1 cellular context compared by ENCODE assay signal in the genomic region with DNA sequence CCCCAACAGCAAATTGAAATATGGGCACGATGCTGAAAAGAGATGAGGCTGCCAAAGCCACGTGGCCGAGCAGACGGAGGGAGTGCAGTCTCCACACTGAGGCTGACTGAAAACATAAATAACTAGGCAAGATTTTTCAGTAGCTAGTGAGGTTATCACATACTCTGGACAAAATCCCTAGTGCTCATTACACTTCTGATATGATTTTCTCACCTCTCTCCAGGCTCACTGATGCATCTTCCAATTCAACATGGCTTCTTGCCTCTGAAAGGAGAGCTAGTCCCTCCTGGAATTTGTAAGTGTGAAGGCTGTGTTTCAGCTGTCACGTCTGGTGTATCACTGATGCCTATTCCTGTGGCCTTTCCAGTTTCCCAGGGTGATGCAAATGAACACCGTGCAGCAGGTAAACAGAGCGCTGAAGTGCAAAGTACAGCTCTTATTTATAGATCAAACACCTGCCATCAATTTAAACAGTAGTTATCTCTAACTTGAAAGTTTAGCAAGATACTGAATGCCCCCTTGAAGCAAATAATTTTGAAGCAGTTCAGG.
TF ChIP-seq lines count a peak whose summit lies in the region.

No MANE protein-coding gene starts in this region.

TF ChIP-seq in HepG2, 621 proteins besides CTCF, POLR2A, EP300 and RAD21 (continued from another document and continues in another):
- TF ChIP-seq, protein P1, sequence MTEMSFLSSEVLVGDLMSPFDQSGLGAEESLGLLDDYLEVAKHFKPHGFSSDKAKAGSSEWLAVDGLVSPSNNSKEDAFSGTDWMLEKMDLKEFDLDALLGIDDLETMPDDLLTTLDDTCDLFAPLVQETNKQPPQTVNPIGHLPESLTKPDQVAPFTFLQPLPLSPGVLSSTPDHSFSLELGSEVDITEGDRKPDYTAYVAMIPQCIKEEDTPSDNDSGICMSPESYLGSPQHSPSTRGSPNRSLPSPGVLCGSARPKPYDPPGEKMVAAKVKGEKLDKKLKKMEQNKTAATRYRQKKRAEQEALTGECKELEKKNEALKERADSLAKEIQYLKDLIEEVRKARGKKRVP (CRISPR knock-in tag; IDR thresholded peaks at IDR 0.05), result peak in 1 of 2 experiments; percentile 86; a peak in 2 of 4 replicates
- TF ChIP-seq AHR (CRISPR knock-in tag; IDR thresholded peaks at IDR 0.05), result no peak
- no peak for TF ChIP-seq SNAPC2 (CRISPR knock-in tag; IDR thresholded peaks at IDR 0.05)
- TF ChIP-seq, protein P2, sequence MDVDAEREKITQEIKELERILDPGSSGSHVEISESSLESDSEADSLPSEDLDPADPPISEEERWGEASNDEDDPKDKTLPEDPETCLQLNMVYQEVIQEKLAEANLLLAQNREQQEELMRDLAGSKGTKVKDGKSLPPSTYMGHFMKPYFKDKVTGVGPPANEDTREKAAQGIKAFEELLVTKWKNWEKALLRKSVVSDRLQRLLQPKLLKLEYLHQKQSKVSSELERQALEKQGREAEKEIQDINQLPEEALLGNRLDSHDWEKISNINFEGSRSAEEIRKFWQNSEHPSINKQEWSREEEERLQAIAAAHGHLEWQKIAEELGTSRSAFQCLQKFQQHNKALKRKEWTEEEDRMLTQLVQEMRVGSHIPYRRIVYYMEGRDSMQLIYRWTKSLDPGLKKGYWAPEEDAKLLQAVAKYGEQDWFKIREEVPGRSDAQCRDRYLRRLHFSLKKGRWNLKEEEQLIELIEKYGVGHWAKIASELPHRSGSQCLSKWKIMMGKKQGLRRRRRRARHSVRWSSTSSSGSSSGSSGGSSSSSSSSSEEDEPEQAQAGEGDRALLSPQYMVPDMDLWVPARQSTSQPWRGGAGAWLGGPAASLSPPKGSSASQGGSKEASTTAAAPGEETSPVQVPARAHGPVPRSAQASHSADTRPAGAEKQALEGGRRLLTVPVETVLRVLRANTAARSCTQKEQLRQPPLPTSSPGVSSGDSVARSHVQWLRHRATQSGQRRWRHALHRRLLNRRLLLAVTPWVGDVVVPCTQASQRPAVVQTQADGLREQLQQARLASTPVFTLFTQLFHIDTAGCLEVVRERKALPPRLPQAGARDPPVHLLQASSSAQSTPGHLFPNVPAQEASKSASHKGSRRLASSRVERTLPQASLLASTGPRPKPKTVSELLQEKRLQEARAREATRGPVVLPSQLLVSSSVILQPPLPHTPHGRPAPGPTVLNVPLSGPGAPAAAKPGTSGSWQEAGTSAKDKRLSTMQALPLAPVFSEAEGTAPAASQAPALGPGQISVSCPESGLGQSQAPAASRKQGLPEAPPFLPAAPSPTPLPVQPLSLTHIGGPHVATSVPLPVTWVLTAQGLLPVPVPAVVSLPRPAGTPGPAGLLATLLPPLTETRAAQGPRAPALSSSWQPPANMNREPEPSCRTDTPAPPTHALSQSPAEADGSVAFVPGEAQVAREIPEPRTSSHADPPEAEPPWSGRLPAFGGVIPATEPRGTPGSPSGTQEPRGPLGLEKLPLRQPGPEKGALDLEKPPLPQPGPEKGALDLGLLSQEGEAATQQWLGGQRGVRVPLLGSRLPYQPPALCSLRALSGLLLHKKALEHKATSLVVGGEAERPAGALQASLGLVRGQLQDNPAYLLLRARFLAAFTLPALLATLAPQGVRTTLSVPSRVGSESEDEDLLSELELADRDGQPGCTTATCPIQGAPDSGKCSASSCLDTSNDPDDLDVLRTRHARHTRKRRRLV (CRISPR knock-in tag; IDR thresholded peaks at IDR 0.05), result no peak
- TF ChIP-seq CENPT (CRISPR knock-in tag; IDR thresholded peaks at IDR 0.05; ENCODE audit: low read depth), result no peak
- no peak for TF ChIP-seq DR1 (CRISPR knock-in tag; IDR thresholded peaks at IDR 0.05)
- no peak for TF ChIP-seq ZNF274 (CRISPR knock-in tag; IDR thresholded peaks at IDR 0.05)
- TF ChIP-seq HNRNPH1 (optimal IDR thresholded peaks at IDR 0.05; ENCODE audit: low read depth, low read length), result no peak
- no peak for TF ChIP-seq PHF20 (CRISPR knock-in tag; IDR thresholded peaks at IDR 0.05)
- TF ChIP-seq, protein P3, sequence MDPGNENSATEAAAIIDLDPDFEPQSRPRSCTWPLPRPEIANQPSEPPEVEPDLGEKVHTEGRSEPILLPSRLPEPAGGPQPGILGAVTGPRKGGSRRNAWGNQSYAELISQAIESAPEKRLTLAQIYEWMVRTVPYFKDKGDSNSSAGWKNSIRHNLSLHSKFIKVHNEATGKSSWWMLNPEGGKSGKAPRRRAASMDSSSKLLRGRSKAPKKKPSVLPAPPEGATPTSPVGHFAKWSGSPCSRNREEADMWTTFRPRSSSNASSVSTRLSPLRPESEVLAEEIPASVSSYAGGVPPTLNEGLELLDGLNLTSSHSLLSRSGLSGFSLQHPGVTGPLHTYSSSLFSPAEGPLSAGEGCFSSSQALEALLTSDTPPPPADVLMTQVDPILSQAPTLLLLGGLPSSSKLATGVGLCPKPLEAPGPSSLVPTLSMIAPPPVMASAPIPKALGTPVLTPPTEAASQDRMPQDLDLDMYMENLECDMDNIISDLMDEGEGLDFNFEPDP (CRISPR knock-in tag; conservative IDR thresholded peaks at IDR 0.05), result 0 out of 2 replicates have a peak, but pooled peaks have one; percentile 36
- no peak for TF ChIP-seq HES4 (CRISPR knock-in tag; IDR thresholded peaks at IDR 0.05; ENCODE audit: borderline replicate concordance)
- peak; percentile 64; the same call in 1 of the 2 replicates for TF ChIP-seq HNF1B (CRISPR knock-in tag; IDR thresholded peaks at IDR 0.05)
- no peak for TF ChIP-seq ZNF205 (CRISPR knock-in tag; IDR thresholded peaks at IDR 0.05)
- no peak for TF ChIP-seq ZNF3 (CRISPR knock-in tag; IDR thresholded peaks at IDR 0.05)
- TF ChIP-seq PHF5A (CRISPR knock-in tag; IDR thresholded peaks at IDR 0.05; ENCODE audit: low read depth, unreplicated experiment), result no peak
- TF ChIP-seq, protein P4, sequence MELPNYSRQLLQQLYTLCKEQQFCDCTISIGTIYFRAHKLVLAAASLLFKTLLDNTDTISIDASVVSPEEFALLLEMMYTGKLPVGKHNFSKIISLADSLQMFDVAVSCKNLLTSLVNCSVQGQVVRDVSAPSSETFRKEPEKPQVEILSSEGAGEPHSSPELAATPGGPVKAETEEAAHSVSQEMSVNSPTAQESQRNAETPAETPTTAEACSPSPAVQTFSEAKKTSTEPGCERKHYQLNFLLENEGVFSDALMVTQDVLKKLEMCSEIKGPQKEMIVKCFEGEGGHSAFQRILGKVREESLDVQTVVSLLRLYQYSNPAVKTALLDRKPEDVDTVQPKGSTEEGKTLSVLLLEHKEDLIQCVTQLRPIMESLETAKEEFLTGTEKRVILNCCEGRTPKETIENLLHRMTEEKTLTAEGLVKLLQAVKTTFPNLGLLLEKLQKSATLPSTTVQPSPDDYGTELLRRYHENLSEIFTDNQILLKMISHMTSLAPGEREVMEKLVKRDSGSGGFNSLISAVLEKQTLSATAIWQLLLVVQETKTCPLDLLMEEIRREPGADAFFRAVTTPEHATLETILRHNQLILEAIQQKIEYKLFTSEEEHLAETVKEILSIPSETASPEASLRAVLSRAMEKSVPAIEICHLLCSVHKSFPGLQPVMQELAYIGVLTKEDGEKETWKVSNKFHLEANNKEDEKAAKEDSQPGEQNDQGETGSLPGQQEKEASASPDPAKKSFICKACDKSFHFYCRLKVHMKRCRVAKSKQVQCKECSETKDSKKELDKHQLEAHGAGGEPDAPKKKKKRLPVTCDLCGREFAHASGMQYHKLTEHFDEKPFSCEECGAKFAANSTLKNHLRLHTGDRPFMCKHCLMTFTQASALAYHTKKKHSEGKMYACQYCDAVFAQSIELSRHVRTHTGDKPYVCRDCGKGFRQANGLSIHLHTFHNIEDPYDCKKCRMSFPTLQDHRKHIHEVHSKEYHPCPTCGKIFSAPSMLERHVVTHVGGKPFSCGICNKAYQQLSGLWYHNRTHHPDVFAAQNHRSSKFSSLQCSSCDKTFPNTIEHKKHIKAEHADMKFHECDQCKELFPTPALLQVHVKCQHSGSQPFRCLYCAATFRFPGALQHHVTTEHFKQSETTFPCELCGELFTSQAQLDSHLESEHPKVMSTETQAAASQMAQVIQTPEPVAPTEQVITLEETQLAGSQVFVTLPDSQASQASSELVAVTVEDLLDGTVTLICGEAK (IDR thresholded peaks at IDR 0.05), result no peak
- TF ChIP-seq, protein P4 (CRISPR knock-in tag; IDR thresholded peaks at IDR 0.05), result no peak
- TF ChIP-seq TOPORS (CRISPR knock-in tag; IDR thresholded peaks at IDR 0.05), result no peak
- TF ChIP-seq SETDB1 (CRISPR knock-in tag; IDR thresholded peaks at IDR 0.05; ENCODE audit: borderline replicate concordance), result no peak
- TF ChIP-seq XRCC5 (optimal IDR thresholded peaks at IDR 0.05; ENCODE audit: low read length), result no peak
- TF ChIP-seq, protein P5, sequence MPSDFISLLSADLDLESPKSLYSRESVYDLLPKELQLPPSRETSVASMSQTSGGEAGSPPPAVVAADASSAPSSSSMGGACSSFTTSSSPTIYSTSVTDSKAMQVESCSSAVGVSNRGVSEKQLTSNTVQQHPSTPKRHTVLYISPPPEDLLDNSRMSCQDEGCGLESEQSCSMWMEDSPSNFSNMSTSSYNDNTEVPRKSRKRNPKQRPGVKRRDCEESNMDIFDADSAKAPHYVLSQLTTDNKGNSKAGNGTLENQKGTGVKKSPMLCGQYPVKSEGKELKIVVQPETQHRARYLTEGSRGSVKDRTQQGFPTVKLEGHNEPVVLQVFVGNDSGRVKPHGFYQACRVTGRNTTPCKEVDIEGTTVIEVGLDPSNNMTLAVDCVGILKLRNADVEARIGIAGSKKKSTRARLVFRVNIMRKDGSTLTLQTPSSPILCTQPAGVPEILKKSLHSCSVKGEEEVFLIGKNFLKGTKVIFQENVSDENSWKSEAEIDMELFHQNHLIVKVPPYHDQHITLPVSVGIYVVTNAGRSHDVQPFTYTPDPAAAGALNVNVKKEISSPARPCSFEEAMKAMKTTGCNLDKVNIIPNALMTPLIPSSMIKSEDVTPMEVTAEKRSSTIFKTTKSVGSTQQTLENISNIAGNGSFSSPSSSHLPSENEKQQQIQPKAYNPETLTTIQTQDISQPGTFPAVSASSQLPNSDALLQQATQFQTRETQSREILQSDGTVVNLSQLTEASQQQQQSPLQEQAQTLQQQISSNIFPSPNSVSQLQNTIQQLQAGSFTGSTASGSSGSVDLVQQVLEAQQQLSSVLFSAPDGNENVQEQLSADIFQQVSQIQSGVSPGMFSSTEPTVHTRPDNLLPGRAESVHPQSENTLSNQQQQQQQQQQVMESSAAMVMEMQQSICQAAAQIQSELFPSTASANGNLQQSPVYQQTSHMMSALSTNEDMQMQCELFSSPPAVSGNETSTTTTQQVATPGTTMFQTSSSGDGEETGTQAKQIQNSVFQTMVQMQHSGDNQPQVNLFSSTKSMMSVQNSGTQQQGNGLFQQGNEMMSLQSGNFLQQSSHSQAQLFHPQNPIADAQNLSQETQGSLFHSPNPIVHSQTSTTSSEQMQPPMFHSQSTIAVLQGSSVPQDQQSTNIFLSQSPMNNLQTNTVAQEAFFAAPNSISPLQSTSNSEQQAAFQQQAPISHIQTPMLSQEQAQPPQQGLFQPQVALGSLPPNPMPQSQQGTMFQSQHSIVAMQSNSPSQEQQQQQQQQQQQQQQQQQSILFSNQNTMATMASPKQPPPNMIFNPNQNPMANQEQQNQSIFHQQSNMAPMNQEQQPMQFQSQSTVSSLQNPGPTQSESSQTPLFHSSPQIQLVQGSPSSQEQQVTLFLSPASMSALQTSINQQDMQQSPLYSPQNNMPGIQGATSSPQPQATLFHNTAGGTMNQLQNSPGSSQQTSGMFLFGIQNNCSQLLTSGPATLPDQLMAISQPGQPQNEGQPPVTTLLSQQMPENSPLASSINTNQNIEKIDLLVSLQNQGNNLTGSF (CRISPR knock-in tag; IDR thresholded peaks at IDR 0.05), result no peak
- TF ChIP-seq, protein P6, sequence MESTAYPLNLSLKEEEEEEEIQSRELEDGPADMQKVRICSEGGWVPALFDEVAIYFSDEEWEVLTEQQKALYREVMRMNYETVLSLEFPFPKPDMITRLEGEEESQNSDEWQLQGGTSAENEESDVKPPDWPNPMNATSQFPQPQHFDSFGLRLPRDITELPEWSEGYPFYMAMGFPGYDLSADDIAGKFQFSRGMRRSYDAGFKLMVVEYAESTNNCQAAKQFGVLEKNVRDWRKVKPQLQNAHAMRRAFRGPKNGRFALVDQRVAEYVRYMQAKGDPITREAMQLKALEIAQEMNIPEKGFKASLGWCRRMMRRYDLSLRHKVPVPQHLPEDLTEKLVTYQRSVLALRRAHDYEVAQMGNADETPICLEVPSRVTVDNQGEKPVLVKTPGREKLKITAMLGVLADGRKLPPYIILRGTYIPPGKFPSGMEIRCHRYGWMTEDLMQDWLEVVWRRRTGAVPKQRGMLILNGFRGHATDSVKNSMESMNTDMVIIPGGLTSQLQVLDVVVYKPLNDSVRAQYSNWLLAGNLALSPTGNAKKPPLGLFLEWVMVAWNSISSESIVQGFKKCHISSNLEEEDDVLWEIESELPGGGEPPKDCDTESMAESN (CRISPR knock-in tag; conservative IDR thresholded peaks at IDR 0.05), result no peak; the same call in 1 of the 2 replicates
- no peak for TF ChIP-seq ZNF883 (CRISPR knock-in tag; IDR thresholded peaks at IDR 0.05; ENCODE audit: not compliant biosample characterization)
- TF ChIP-seq HDAC1 (CRISPR knock-in tag; IDR thresholded peaks at IDR 0.05), result peak; percentile 82
- TF ChIP-seq TCF7L2 (IDR thresholded peaks at IDR 0.05; ENCODE audit: low read depth, low read length), result no peak; the same call in 1 of the 2 replicates
- no peak for TF ChIP-seq ZBTB8A (CRISPR knock-in tag; IDR thresholded peaks at IDR 0.05; ENCODE audit: borderline replicate concordance, low read depth)
